In the genomic region with DNA sequence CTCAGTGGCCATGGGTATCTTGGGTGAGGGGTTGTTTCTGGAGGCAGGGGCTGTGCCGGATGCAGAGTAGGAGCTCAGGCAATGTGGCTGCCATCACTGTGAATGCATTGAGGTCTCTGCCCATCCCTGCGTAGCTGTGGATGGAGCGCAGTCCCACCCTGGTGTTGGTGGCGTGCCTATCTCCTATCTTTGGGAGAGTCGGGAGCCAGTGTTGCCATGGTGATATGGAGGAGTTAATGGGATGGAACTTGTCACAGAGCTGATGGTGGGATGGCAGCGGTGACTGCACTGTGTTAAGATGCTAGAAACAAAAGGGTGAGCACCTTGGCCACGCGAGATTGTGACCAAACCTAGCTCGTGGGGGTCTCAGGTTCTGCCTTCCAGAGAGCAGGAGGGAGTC, we compare ENCODE assay signal across 2 cellular contexts.
TF ChIP-seq lines count a peak whose summit lies in the region.

No MANE protein-coding gene starts in this region.

TF ChIP-seq in SK-N-SH, 30 proteins besides CTCF, POLR2A, EP300 and RAD21:
- TF ChIP-seq, protein P1, sequence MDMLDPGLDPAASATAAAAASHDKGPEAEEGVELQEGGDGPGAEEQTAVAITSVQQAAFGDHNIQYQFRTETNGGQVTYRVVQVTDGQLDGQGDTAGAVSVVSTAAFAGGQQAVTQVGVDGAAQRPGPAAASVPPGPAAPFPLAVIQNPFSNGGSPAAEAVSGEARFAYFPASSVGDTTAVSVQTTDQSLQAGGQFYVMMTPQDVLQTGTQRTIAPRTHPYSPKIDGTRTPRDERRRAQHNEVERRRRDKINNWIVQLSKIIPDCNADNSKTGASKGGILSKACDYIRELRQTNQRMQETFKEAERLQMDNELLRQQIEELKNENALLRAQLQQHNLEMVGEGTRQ (IDR thresholded peaks at IDR 0.05; ENCODE audit: borderline replicate concordance, low read depth, low read length) = no peak
- TF ChIP-seq TAF1 (IDR thresholded peaks at IDR 0.05; ENCODE audit: borderline replicate concordance, low read depth, low read length) (no peak), SIN3A (IDR thresholded peaks at IDR 0.05; ENCODE audit: borderline replicate concordance, low read depth, low read length) (no peak), JUND (IDR thresholded peaks at IDR 0.05) (no peak), GABPA (IDR thresholded peaks at IDR 0.05; ENCODE audit: low read depth) (no peak), FOSL2 (IDR thresholded peaks at IDR 0.05; ENCODE audit: borderline replicate concordance, low read depth) (no peak), POLR2AphosphoS5 (IDR thresholded peaks at IDR 0.05; ENCODE audit: low read depth, low read length) (no peak), TCF12 (IDR thresholded peaks at IDR 0.05) (no peak), TEAD4 (IDR thresholded peaks at IDR 0.05; ENCODE audit: borderline replicate concordance, insufficient read depth) (no peak), RFX5 (IDR thresholded peaks at IDR 0.05; ENCODE audit: low read length) (no peak), SMC3 (IDR thresholded peaks at IDR 0.05; ENCODE audit: low read depth, low read length) (no peak), EZH2phosphoT487 (IDR thresholded peaks at IDR 0.05; ENCODE audit: borderline replicate concordance, low read depth) (no peak), FOXJ3 (CRISPR knock-in tag; IDR thresholded peaks at IDR 0.05) (no peak), FOXM1 (IDR thresholded peaks at IDR 0.05; ENCODE audit: low read depth) (no peak)
- TF ChIP-seq, protein P2, sequence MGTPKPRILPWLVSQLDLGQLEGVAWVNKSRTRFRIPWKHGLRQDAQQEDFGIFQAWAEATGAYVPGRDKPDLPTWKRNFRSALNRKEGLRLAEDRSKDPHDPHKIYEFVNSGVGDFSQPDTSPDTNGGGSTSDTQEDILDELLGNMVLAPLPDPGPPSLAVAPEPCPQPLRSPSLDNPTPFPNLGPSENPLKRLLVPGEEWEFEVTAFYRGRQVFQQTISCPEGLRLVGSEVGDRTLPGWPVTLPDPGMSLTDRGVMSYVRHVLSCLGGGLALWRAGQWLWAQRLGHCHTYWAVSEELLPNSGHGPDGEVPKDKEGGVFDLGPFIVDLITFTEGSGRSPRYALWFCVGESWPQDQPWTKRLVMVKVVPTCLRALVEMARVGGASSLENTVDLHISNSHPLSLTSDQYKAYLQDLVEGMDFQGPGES (IDR thresholded peaks at IDR 0.05; ENCODE audit: low read depth, low read length) = no peak
- TF ChIP-seq, protein P3, sequence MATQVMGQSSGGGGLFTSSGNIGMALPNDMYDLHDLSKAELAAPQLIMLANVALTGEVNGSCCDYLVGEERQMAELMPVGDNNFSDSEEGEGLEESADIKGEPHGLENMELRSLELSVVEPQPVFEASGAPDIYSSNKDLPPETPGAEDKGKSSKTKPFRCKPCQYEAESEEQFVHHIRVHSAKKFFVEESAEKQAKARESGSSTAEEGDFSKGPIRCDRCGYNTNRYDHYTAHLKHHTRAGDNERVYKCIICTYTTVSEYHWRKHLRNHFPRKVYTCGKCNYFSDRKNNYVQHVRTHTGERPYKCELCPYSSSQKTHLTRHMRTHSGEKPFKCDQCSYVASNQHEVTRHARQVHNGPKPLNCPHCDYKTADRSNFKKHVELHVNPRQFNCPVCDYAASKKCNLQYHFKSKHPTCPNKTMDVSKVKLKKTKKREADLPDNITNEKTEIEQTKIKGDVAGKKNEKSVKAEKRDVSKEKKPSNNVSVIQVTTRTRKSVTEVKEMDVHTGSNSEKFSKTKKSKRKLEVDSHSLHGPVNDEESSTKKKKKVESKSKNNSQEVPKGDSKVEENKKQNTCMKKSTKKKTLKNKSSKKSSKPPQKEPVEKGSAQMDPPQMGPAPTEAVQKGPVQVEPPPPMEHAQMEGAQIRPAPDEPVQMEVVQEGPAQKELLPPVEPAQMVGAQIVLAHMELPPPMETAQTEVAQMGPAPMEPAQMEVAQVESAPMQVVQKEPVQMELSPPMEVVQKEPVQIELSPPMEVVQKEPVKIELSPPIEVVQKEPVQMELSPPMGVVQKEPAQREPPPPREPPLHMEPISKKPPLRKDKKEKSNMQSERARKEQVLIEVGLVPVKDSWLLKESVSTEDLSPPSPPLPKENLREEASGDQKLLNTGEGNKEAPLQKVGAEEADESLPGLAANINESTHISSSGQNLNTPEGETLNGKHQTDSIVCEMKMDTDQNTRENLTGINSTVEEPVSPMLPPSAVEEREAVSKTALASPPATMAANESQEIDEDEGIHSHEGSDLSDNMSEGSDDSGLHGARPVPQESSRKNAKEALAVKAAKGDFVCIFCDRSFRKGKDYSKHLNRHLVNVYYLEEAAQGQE (IDR thresholded peaks at IDR 0.05; ENCODE audit: low read depth, low read length) = no peak
- TF ChIP-seq, protein P4, sequence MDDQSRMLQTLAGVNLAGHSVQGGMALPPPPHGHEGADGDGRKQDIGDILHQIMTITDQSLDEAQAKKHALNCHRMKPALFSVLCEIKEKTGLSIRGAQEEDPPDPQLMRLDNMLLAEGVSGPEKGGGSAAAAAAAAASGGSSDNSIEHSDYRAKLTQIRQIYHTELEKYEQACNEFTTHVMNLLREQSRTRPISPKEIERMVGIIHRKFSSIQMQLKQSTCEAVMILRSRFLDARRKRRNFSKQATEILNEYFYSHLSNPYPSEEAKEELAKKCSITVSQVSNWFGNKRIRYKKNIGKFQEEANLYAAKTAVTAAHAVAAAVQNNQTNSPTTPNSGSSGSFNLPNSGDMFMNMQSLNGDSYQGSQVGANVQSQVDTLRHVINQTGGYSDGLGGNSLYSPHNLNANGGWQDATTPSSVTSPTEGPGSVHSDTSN (IDR thresholded peaks at IDR 0.05) = no peak
- TF ChIP-seq, protein P5, sequence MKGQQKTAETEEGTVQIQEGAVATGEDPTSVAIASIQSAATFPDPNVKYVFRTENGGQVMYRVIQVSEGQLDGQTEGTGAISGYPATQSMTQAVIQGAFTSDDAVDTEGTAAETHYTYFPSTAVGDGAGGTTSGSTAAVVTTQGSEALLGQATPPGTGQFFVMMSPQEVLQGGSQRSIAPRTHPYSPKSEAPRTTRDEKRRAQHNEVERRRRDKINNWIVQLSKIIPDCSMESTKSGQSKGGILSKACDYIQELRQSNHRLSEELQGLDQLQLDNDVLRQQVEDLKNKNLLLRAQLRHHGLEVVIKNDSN (IDR thresholded peaks at IDR 0.05; ENCODE audit: borderline replicate concordance, low read depth) = no peak

TF ChIP-seq in SK-N-SH treated with all-trans-retinoic acid at 6 μM for 48 hours, 23 proteins besides CTCF, POLR2A, EP300 and RAD21 (continued from another document):
- TF ChIP-seq, protein P6, sequence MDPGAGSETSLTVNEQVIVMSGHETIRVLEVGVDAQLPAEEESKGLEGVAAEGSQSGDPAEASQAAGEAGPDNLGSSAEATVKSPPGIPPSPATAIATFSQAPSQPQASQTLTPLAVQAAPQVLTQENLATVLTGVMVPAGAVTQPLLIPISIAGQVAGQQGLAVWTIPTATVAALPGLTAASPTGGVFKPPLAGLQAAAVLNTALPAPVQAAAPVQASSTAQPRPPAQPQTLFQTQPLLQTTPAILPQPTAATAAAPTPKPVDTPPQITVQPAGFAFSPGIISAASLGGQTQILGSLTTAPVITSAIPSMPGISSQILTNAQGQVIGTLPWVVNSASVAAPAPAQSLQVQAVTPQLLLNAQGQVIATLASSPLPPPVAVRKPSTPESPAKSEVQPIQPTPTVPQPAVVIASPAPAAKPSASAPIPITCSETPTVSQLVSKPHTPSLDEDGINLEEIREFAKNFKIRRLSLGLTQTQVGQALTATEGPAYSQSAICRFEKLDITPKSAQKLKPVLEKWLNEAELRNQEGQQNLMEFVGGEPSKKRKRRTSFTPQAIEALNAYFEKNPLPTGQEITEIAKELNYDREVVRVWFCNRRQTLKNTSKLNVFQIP (CRISPR knock-in tag; IDR thresholded peaks at IDR 0.05; ENCODE audit: borderline replicate concordance, low read depth) = no peak
- no peak for TF ChIP-seq ZFP3 (CRISPR knock-in tag; IDR thresholded peaks at IDR 0.05)
- TF ChIP-seq OSR1 (CRISPR knock-in tag; IDR thresholded peaks at IDR 0.05) = no peak
- no peak for TF ChIP-seq PPARA (CRISPR knock-in tag; IDR thresholded peaks at IDR 0.05; ENCODE audit: borderline replicate concordance)
- TF ChIP-seq ZFP30 (CRISPR knock-in tag; IDR thresholded peaks at IDR 0.05) = no peak
- TF ChIP-seq TCF4 (CRISPR knock-in tag; IDR thresholded peaks at IDR 0.05; ENCODE audit: borderline replicate concordance) = no peak
- no peak for TF ChIP-seq ESRRG (CRISPR knock-in tag; IDR thresholded peaks at IDR 0.05)
- TF ChIP-seq, protein P7, sequence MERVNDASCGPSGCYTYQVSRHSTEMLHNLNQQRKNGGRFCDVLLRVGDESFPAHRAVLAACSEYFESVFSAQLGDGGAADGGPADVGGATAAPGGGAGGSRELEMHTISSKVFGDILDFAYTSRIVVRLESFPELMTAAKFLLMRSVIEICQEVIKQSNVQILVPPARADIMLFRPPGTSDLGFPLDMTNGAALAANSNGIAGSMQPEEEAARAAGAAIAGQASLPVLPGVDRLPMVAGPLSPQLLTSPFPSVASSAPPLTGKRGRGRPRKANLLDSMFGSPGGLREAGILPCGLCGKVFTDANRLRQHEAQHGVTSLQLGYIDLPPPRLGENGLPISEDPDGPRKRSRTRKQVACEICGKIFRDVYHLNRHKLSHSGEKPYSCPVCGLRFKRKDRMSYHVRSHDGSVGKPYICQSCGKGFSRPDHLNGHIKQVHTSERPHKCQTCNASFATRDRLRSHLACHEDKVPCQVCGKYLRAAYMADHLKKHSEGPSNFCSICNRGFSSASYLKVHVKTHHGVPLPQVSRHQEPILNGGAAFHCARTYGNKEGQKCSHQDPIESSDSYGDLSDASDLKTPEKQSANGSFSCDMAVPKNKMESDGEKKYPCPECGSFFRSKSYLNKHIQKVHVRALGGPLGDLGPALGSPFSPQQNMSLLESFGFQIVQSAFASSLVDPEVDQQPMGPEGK (CRISPR knock-in tag; IDR thresholded peaks at IDR 0.05; ENCODE audit: borderline replicate concordance) = no peak
- TF ChIP-seq, protein P8, sequence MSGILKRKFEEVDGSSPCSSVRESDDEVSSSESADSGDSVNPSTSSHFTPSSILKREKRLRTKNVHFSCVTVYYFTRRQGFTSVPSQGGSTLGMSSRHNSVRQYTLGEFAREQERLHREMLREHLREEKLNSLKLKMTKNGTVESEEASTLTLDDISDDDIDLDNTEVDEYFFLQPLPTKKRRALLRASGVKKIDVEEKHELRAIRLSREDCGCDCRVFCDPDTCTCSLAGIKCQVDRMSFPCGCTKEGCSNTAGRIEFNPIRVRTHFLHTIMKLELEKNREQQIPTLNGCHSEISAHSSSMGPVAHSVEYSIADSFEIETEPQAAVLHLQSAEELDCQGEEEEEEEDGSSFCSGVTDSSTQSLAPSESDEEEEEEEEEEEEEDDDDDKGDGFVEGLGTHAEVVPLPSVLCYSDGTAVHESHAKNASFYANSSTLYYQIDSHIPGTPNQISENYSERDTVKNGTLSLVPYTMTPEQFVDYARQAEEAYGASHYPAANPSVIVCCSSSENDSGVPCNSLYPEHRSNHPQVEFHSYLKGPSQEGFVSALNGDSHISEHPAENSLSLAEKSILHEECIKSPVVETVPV (CRISPR knock-in tag; IDR thresholded peaks at IDR 0.05) = no peak
- TF ChIP-seq, protein P9, sequence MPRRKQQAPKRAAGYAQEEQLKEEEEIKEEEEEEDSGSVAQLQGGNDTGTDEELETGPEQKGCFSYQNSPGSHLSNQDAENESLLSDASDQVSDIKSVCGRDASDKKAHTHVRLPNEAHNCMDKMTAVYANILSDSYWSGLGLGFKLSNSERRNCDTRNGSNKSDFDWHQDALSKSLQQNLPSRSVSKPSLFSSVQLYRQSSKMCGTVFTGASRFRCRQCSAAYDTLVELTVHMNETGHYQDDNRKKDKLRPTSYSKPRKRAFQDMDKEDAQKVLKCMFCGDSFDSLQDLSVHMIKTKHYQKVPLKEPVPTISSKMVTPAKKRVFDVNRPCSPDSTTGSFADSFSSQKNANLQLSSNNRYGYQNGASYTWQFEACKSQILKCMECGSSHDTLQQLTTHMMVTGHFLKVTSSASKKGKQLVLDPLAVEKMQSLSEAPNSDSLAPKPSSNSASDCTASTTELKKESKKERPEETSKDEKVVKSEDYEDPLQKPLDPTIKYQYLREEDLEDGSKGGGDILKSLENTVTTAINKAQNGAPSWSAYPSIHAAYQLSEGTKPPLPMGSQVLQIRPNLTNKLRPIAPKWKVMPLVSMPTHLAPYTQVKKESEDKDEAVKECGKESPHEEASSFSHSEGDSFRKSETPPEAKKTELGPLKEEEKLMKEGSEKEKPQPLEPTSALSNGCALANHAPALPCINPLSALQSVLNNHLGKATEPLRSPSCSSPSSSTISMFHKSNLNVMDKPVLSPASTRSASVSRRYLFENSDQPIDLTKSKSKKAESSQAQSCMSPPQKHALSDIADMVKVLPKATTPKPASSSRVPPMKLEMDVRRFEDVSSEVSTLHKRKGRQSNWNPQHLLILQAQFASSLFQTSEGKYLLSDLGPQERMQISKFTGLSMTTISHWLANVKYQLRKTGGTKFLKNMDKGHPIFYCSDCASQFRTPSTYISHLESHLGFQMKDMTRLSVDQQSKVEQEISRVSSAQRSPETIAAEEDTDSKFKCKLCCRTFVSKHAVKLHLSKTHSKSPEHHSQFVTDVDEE (CRISPR knock-in tag; IDR thresholded peaks at IDR 0.05) = no peak
- no peak for TF ChIP-seq RARB (CRISPR knock-in tag; IDR thresholded peaks at IDR 0.05)
- TF ChIP-seq ZNF70 (CRISPR knock-in tag; IDR thresholded peaks at IDR 0.05) = no peak
- TF ChIP-seq BACH2 (CRISPR knock-in tag; IDR thresholded peaks at IDR 0.05; ENCODE audit: borderline replicate concordance) = no peak
- TF ChIP-seq SNAI2 (CRISPR knock-in tag; IDR thresholded peaks at IDR 0.05) = no peak
- TF ChIP-seq, protein P10, sequence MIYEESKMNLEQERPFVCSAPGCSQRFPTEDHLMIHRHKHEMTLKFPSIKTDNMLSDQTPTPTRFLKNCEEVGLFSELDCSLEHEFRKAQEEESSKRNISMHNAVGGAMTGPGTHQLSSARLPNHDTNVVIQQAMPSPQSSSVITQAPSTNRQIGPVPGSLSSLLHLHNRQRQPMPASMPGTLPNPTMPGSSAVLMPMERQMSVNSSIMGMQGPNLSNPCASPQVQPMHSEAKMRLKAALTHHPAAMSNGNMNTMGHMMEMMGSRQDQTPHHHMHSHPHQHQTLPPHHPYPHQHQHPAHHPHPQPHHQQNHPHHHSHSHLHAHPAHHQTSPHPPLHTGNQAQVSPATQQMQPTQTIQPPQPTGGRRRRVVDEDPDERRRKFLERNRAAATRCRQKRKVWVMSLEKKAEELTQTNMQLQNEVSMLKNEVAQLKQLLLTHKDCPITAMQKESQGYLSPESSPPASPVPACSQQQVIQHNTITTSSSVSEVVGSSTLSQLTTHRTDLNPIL (CRISPR knock-in tag; IDR thresholded peaks at IDR 0.05; ENCODE audit: low read depth) = no peak
- no peak for TF ChIP-seq ARNTL (CRISPR knock-in tag; IDR thresholded peaks at IDR 0.05; ENCODE audit: borderline replicate concordance, low read depth)
- TF ChIP-seq GLIS3 (CRISPR knock-in tag; IDR thresholded peaks at IDR 0.05) = no peak
- no peak for TF ChIP-seq ZNF8 (CRISPR knock-in tag; IDR thresholded peaks at IDR 0.05)
- no peak for TF ChIP-seq ZNF565 (CRISPR knock-in tag; conservative IDR thresholded peaks at IDR 0.05; ENCODE audit: low read depth)
